Comparison of ENCODE assay signal across 23 cellular contexts in genomic region chr9:13175732-13176131, GRCh38.
"Had no signal": no experiment of that assay in that cellular context is flagged by ENCODE, and none has a peak within 500 bp of the region (broad histone marks: within the 10 kb centered on the region; RNA-seq: fewer than 3 reads in every experiment).

No MANE protein-coding gene starts in this region.

- H3K9me3 ChIP-seq: esophagus squamous epithelium, left lung, lower lobe of right lung, pancreas, prostate gland, sigmoid colon, stomach, thoracic aorta, transverse colon had no signal

- H2AFZ ChIP-seq: neural progenitor cell had no signal

- H3K4me1 ChIP-seq: esophagus squamous epithelium, left lung, lower lobe of right lung, neural progenitor cell, pancreas, prostate gland, sigmoid colon, stomach, transverse colon had no signal

- H3K27me3 ChIP-seq: esophagus squamous epithelium, left lung, neural progenitor cell, pancreas, sigmoid colon, stomach, transverse colon had no signal

- H3K4me3 ChIP-seq: esophagus squamous epithelium, left lung, lower lobe of right lung, neural progenitor cell, pancreas, prostate gland, sigmoid colon, skin epidermis, stomach, thoracic aorta, transverse colon had no signal

- FAIRE-seq: colon, islet of Langerhans, pancreas had no signal

- H3K9ac ChIP-seq: neural progenitor cell had no signal

- DNase-seq: cerebellar nuclear complex; esophagus squamous epithelium; foreskin melanocyte; head of caudate nucleus; hypothalamus; left lung; lower lobe of right lung; midbrain; occipital lobe; pancreas; sigmoid colon; stimulated activated CD4-positive, alpha-beta T cell treated with anti-CD3 and anti-CD28 coated beads, Interleukin-12 subunit alpha, Interleukin-12 subunit beta, amount 100 ng/mL, for 4 hours; stimulated activated naive CD4-positive, alpha-beta T cell; stomach; substantia nigra; transverse colon had no signal

- H3K36me3 ChIP-seq: neural progenitor cell, prostate gland, transverse colon had no signal

- H3K4me2 ChIP-seq: neural progenitor cell had no signal

- H3K27ac ChIP-seq: esophagus squamous epithelium, left lung, lower lobe of right lung, neural progenitor cell, pancreas, prostate gland, sigmoid colon, skin epidermis, stomach, thoracic aorta, transverse colon had no signal

- ATAC-seq: left lung; lower lobe of right lung; natural killer cell treated with Interleukin-12 subunit alpha and Interleukin-12 subunit beta and Interleukin-15 and Interleukin-18, amount 100 ng/mL, for 72 hours; pancreas had no signal
